ENCODE assay signal across 17 cellular contexts in the genomic region with DNA sequence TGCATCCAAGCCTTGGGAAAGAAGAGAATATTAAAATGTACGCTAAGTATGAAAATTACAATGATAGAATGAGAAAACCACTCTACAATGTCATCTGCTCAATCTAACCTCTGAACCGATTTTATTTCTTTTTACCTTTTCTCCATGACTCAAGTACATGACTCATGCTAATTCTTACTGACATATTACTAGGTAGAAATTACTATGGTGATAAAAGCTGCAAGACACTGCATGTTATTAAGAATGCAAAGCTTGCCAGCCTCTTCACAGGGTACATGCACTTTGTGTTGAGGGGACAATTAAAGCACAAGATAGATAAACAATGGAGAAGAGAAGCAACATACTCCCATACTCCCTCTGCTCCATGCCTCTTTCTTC. TPM values are rescaled to one million over a fixed set of nuclear protein-coding genes. Genes with fewer than 3 reads are reported as not detected.
DNase-seq lines count a peak whose midpoint lies in the region; ATAC-seq, FAIRE-seq and TF ChIP-seq lines count a peak whose summit lies in the region.
"Had no signal": no experiment of that assay in that cellular context is flagged by ENCODE, and none has a peak within 500 bp of the region (broad histone marks: within the 10 kb centered on the region; RNA-seq: fewer than 3 reads in every experiment).

No MANE protein-coding gene starts in this region.

- no peaks in the 10 kb centered on the region for H3K27me3 Mint-ChIP-seq in activated T-helper 17 cell treated with anti-CD3 and anti-CD28 coated beads, Interleukin-2, amount 50 U/mL, for 72 hours

- H3K9me3 ChIP-seq in A549: no peaks in the 10 kb centered on the region
- no peaks in the 10 kb centered on the region for H3K9me3 ChIP-seq in GM23248 (ENCODE audit: low read depth)
- no peaks in the 10 kb centered on the region for H3K9me3 ChIP-seq in left ventricle myocardium inferior (replicated peaks)
- H3K9me3 ChIP-seq: BLaER1 had no signal

- CTCF ChIA-PET in A549 (lab: Yijun Ruan, JAX): no interaction called here

- H3K36me3 ChIP-seq in GM23248 (ENCODE audit: low read depth): peaks cover 15% of the 10 kb centered on the region
- H3K36me3 ChIP-seq in left ventricle myocardium inferior: peaks cover 55% of the 10 kb centered on the region

- no peak for FAIRE-seq in A549 (lab: Jason Lieb, UNC)
- FAIRE-seq: endometrium had no signal

- no peaks in the 10 kb centered on the region for H4K20me1 ChIP-seq in GM23248 (ENCODE audit: insufficient read depth)
- H4K20me1 ChIP-seq: BLaER1 had no signal

- no peak for TF ChIP-seq RAD21 in A549 (conservative IDR thresholded peaks at IDR 0.05 in 1 of 2, IDR thresholded peaks at IDR 0.05 in 1 of 2)

- H3K27me3 ChIP-seq in GM23248 (replicated peaks; ENCODE audit: insufficient read depth) (no peaks in the 10 kb centered on the region), left ventricle myocardium inferior (ENCODE audit: low read depth) (no peaks in the 10 kb centered on the region)
- H3K27me3 ChIP-seq: BLaER1 had no signal

- no peak overlapping the region for H3K9ac ChIP-seq in GM23248
- H3K9ac ChIP-seq: BLaER1 had no signal

- no peak overlapping the region for H3K4me3 Mint-ChIP-seq in activated T-helper 17 cell treated with anti-CD3 and anti-CD28 coated beads, Interleukin-2, amount 50 U/mL, for 72 hours
- H3K4me3 Mint-ChIP-seq: T-helper 2 cell treated with Interferon-gamma antibody and Interleukin-4, amounts not matched to agents 5 μg/mL and 100 μg/mL, for 36 hours had no signal

- H3K4me3 ChIP-seq in A549 (no peak overlapping the region), GM23248 (no peak overlapping the region), left ventricle myocardium inferior (no peak overlapping the region)
- H3K4me3 ChIP-seq: BLaER1 had no signal

- H3F3A ChIP-seq in GM23248 (ENCODE audit: insufficient read depth): peaks cover 10% of the 10 kb centered on the region; the same call in 1 of the 2 replicates

- H3K4me2 ChIP-seq in A549: no peak overlapping the region
- no peak overlapping the region for H3K4me2 ChIP-seq in GM23248 (ENCODE audit: unreplicated experiment)
- H3K4me2 ChIP-seq: BLaER1 had no signal

- peaks cover 91% of the 10 kb centered on the region for H3K36me3 Mint-ChIP-seq in activated T-helper 17 cell treated with anti-CD3 and anti-CD28 coated beads, Interleukin-2, amount 50 U/mL, for 72 hours (ENCODE audit: low read depth)

- H3K27ac Mint-ChIP-seq in activated T-helper 17 cell treated with anti-CD3 and anti-CD28 coated beads, Interleukin-2, amount 50 U/mL, for 72 hours: peak overlapping the region; percentile 74
- H3K27ac Mint-ChIP-seq: T-helper 2 cell treated with Interferon-gamma antibody and Interleukin-4, amounts not matched to agents 5 μg/mL and 100 μg/mL, for 36 hours had no signal

- H3K9me2 ChIP-seq in GM23248 (ENCODE audit: insufficient read depth): no peaks in the 10 kb centered on the region

- POLR2A ChIA-PET in A549 (lab: Yijun Ruan, JAX): no interaction called here

- ATAC-seq in A549: no peak
- peak; percentile 19 for ATAC-seq in activated T-helper 17 cell treated with anti-CD3 and anti-CD28 coated beads, Interleukin-2, amount 50 U/mL, for 72 hours (replicated peaks)
- ATAC-seq in GM19324 (IDR thresholded peaks at IDR 0.05; ENCODE audit: low FRiP score, unreplicated experiment): no peak

- TF ChIP-seq CTCF in A549 (IDR thresholded peaks at IDR 0.05): no peak
- no peak for TF ChIP-seq CTCF in left ventricle myocardium inferior (IDR thresholded peaks at IDR 0.05; ENCODE audit: borderline replicate concordance)

- no peak for TF ChIP-seq POLR2A in A549 (IDR thresholded peaks at IDR 0.05; ENCODE audit: low read length)

- 72% methylated on average over 2 of the region's 2 CpGs for WGBS in A549 (ENCODE audit: missing lambda C conversion rate)
- WGBS in GM23248 (ENCODE audit: low coverage in 1 of 2, low lambda C conversion rate in 2 of 2, missing lambda C conversion rate in 2 of 2), 2 experiments: 85 to 88% methylated on average over 2 of the region's 2 CpGs

- no peak overlapping the region for H2AFZ ChIP-seq in GM23248

- H3K27ac ChIP-seq in A549 (no peak overlapping the region), GM23248 (peak overlapping the region; percentile 40), left ventricle myocardium inferior (replicated peaks) (peak overlapping the region; percentile 83)
- H3K27ac ChIP-seq: BLaER1 had no signal

- H3K4me1 Mint-ChIP-seq in activated T-helper 17 cell treated with anti-CD3 and anti-CD28 coated beads, Interleukin-2, amount 50 U/mL, for 72 hours: peaks cover 13% of the 10 kb centered on the region

- no peak for TF ChIP-seq EP300 in A549 (IDR thresholded peaks at IDR 0.05)

- in situ Hi-C loops in GM23248 (cut with MboI): no loop called here

- no peaks in the 10 kb centered on the region for H3K79me2 ChIP-seq in GM23248 (ENCODE audit: insufficient read depth)

- intact Hi-C loops in left ventricle myocardium inferior (cut with micrococcal nuclease): no loop called here

- DNase-seq in A549 (ENCODE audit: low read depth in 1 of 2, low spot score in 1 of 2): no peak
- DNase-seq in GM23248: peak; percentile 35
- DNase-seq in left ventricle myocardium inferior: no peak
- no peak for DNase-seq in NCI-H2081 (lab: John Stamatoyannopoulos, UW)
- no peak for DNase-seq in AG08396 (ENCODE audit: low spot score)
- DNase-seq in inferior parietal cortex (ENCODE audit: extremely low spot score): no peak
- DNase-seq: activated naive CD4-positive, alpha-beta T cell; DMS53; glutamatergic neuron; NCI-H2029; NCI-H774; posterior cingulate gyrus had no signal

- H3K4me1 ChIP-seq in A549 (no peaks in the 10 kb centered on the region; the same call in 2 of the 3 replicates), GM23248 (ENCODE audit: insufficient read depth) (peaks cover 10% of the 10 kb centered on the region), left ventricle myocardium inferior (peaks cover 61% of the 10 kb centered on the region)

- no peaks in the 10 kb centered on the region for H3K9me3 Mint-ChIP-seq in activated T-helper 17 cell treated with anti-CD3 and anti-CD28 coated beads, Interleukin-2, amount 50 U/mL, for 72 hours
- H3K9me3 Mint-ChIP-seq: T-helper 2 cell treated with Interferon-gamma antibody and Interleukin-4, amounts not matched to agents 5 μg/mL and 100 μg/mL, for 36 hours had no signal

TF ChIP-seq in A549, 52 proteins besides CTCF, POLR2A, EP300 and RAD21:
- TF ChIP-seq, protein P1, sequence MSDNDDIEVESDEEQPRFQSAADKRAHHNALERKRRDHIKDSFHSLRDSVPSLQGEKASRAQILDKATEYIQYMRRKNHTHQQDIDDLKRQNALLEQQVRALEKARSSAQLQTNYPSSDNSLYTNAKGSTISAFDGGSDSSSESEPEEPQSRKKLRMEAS (IDR thresholded peaks at IDR 0.05): no peak
- TF ChIP-seq FOSL2 (IDR thresholded peaks at IDR 0.05) (no peak), FOSL2 (CRISPR knock-in tag; IDR thresholded peaks at IDR 0.05) (peak; percentile 56)

RNA-seq across cellular contexts. Expression of a gene that starts 20.7 kb away (rescaled TPM):
- polyA plus RNA-seq in A549 (2011; rRNA removed) (9.4 and 10.4 TPM in 2 replicates), A549 (2017; fragmentation: RNase III; extraction: RNeasy Plus Mini Kit Qiagen cat#74134 plus additional on column Dnase treatment) (4.2 to 4.9 TPM (median 4.5 TPM) in 3 replicates), GM23248 (2016; fragmentation: Nextera tagmentation; extraction: Ambion mirVana) (not detected in 2 replicates)
- 3.7 and 5.6 TPM in 2 replicates for polyA plus RNA-seq in A549 (2012; cell fraction: cytosol; rRNA removed)
- polyA plus RNA-seq in A549 (2012; cell fraction: nucleus; rRNA removed): 3.6 and 3.7 TPM in 2 replicates
- 3.3 and 3.9 TPM in 2 replicates for polyA minus RNA-seq in A549 (2011; rRNA and poly(A)+ RNA removed)
- 5.7 and 9.4 TPM in 2 replicates for total RNA-seq in GM23248 (2014; rRNA removed; shearing (Covaris generic))
- 1 to 10 TPM; 2.5 to 2.9 TPM for total RNA-seq in activated T-helper 17 cell treated with anti-CD3 and anti-CD28 coated beads, Interleukin-2, amount 50 U/mL, for 72 hours
- total RNA-seq in left ventricle myocardium inferior: 2.9 TPM

RNA-seq across cellular contexts. Expression of a gene that starts 46.6 kb away (rescaled TPM):
- polyA plus RNA-seq in A549 (2011; rRNA removed): 1.2 TPM in 2 replicates
- 3.1 and 5.2 TPM in 2 replicates for polyA plus RNA-seq in A549 (2012; cell fraction: cytosol; rRNA removed)
- polyA plus RNA-seq in A549 (2012; cell fraction: nucleus; rRNA removed): 16.4 and 21.6 TPM in 2 replicates
- 5.6 to 7.6 TPM (median 6.1 TPM) in 3 replicates for polyA plus RNA-seq in A549 (2017; fragmentation: RNase III; extraction: RNeasy Plus Mini Kit Qiagen cat#74134 plus additional on column Dnase treatment)
- polyA minus RNA-seq in A549 (2011; rRNA and poly(A)+ RNA removed): 2.1 and 3.3 TPM in 2 replicates
- 3.8 and 7.2 TPM in 2 replicates for total RNA-seq in GM23248 (2014; rRNA removed; shearing (Covaris generic))
- polyA plus RNA-seq in GM23248 (2016; fragmentation: Nextera tagmentation; extraction: Ambion mirVana): 30.4 and 33.7 TPM in 2 replicates
- total RNA-seq in activated T-helper 17 cell treated with anti-CD3 and anti-CD28 coated beads, Interleukin-2, amount 50 U/mL, for 72 hours: 1 to 10 TPM; 2.4 to 4.8 TPM
- total RNA-seq in left ventricle myocardium inferior: 173 TPM

Comparison
In these comparisons a context has a peak if more than half of its experiments do, and no peak if none do; other contexts are left out.
1. H3K27ac ChIP-seq: peak in GM23248 (single experiment) and left ventricle myocardium inferior (single experiment); none in A549 (0 of 2).
2. RNA of a gene that starts 46.6 kb away (total RNA-seq): 173 TPM in left ventricle myocardium inferior (single experiment); 3.8 to 7.2 TPM in GM23248 and 2.4 to 4.8 TPM in activated T-helper 17 cell treated with anti-CD3 and anti-CD28 coated beads, Interleukin-2, amount 50 U/mL, for 72 hours; every median in the first group is over 10 times any median in the second.